In the genomic region with DNA sequence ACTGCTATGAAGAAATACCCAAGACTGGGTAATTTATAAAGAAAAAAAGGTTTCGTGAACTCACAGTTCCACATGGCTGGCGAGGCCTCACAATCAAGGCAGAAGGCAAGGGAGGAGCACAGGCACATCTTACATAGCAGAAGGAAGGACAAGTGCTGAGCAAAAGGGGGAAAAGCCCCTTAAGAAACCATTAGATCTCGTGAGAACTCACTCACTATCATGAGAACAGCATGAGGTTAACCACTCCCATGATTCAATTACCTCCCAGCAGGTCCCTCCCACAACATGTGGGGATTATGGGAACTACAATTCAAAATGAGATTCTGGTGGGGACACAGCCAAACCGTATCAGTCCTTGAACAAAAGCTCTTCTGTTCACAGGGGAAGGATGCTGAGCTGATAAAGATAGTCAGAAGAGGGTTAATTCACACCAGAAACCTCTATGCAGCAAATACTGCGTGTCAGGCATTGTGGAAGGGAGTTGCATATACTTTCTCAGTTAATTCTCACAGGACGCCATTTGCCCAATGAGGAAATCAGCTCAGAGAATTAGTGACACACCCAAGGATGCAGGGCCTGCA, we compare ENCODE assay signal across 23 cellular contexts.
DNase-seq lines count a peak whose midpoint lies in the region; ATAC-seq, FAIRE-seq and TF ChIP-seq lines count a peak whose summit lies in the region.
"Had no signal": no experiment of that assay in that cellular context is flagged by ENCODE, and none has a peak within 500 bp of the region (broad histone marks: within the 10 kb centered on the region; RNA-seq: fewer than 3 reads in every experiment).

No MANE protein-coding gene starts in this region.

- no peak for TF ChIP-seq CTCF in H1 (IDR thresholded peaks at IDR 0.05; ENCODE audit: control extremely low read depth in 1 of 3, insufficient read depth in 1 of 3, low read depth in 1 of 3, low read length in 3 of 3)
- TF ChIP-seq CTCF in smooth muscle cell (IDR thresholded peaks at IDR 0.05; ENCODE audit: borderline replicate concordance, insufficient read depth, poor library complexity, severe bottlenecking) = no peak
- TF ChIP-seq CTCF in neural progenitor cell (IDR thresholded peaks at IDR 0.05) = no peak

- H3K56ac ChIP-seq in H1 (replicated peaks; ENCODE audit: insufficient read length, low read depth, low read length) = no peak overlapping the region

- H2BK20ac ChIP-seq in H1 (ENCODE audit: low read length) = no peak overlapping the region

- no peak overlapping the region for H3K9ac ChIP-seq in H1 (replicated peaks in 1 of 4; ENCODE audit: extremely low read depth in 1 of 4, low read depth in 3 of 4, low read length in 3 of 4)
- H3K9ac ChIP-seq in smooth muscle cell (ENCODE audit: low read depth) = no peak overlapping the region
- H3K9ac ChIP-seq in neural progenitor cell = no peak overlapping the region
- H3K9ac ChIP-seq: BLaER1 treated with 17β-estradiol and CSF1 and Interleukin-3, amounts not matched to agents 10 nM and 100 nM had no signal

- H3K4me1 Mint-ChIP-seq in activated CD4-positive, alpha-beta T cell treated with anti-CD3 and anti-CD28 coated beads for 36 hours = peaks cover 26% of the 10 kb centered on the region
- peaks cover 3% of the 10 kb centered on the region for H3K4me1 Mint-ChIP-seq in neural progenitor cell

- no peaks in the 10 kb centered on the region for H3F3A ChIP-seq in smooth muscle cell (ENCODE audit: low read depth)
- H3F3A ChIP-seq in neural progenitor cell (ENCODE audit: low read depth) = no peaks in the 10 kb centered on the region

- no peak overlapping the region for H4K8ac ChIP-seq in H1 (ENCODE audit: extremely low read depth, insufficient read depth, low read length)

- peaks cover 6% of the 10 kb centered on the region for H3K9me3 Mint-ChIP-seq in activated CD4-positive, alpha-beta T cell treated with anti-CD3 and anti-CD28 coated beads for 36 hours (ENCODE audit: low read depth)
- peaks cover 14% of the 10 kb centered on the region for H3K9me3 Mint-ChIP-seq in neural progenitor cell
- H3K9me3 Mint-ChIP-seq: CD4-positive, alpha-beta T cell had no signal

- H3K14ac ChIP-seq in H1 (ENCODE audit: insufficient read length) = peak overlapping the region; percentile 79

- no peak overlapping the region for H3K27ac Mint-ChIP-seq in activated CD4-positive, alpha-beta T cell treated with anti-CD3 and anti-CD28 coated beads for 36 hours
- no peak overlapping the region for H3K27ac Mint-ChIP-seq in neural progenitor cell
- H3K27ac Mint-ChIP-seq: CD4-positive, alpha-beta T cell had no signal

- H3K27ac ChIP-seq in H1 (ENCODE audit: low read depth, low read length) = no peak overlapping the region
- H3K27ac ChIP-seq in smooth muscle cell (ENCODE audit: low read depth) = no peak overlapping the region
- H3K27ac ChIP-seq in neural progenitor cell = no peak overlapping the region
- H3K27ac ChIP-seq: BLaER1 treated with 17β-estradiol and CSF1 and Interleukin-3, amounts not matched to agents 10 nM and 100 nM; SJSA1 had no signal

- no peak for FAIRE-seq in H1 (lab: Jason Lieb, UNC)
- FAIRE-seq: H54 had no signal

- H4K20me1 ChIP-seq in H1 (replicated peaks in 1 of 2; ENCODE audit: control insufficient read depth in 1 of 2, insufficient read depth in 2 of 2, low read length in 2 of 2) (no peaks in the 10 kb centered on the region), smooth muscle cell (ENCODE audit: low read depth) (no peaks in the 10 kb centered on the region), neural progenitor cell (ENCODE audit: low read depth) (no peaks in the 10 kb centered on the region)
- H4K20me1 ChIP-seq: BLaER1 treated with 17β-estradiol and CSF1 and Interleukin-3, amounts not matched to agents 10 nM and 100 nM had no signal

- CTCF ChIA-PET in activated CD4-positive, alpha-beta T cell treated with anti-CD3 and anti-CD28 coated beads for 36 hours (lab: Charles Lee) = interaction anchor here (0.7 to 1.0 kb wide), 2 partner anchors 11 to 237 kb away, joined by 3 read pairs; no protein-coding TSS in a partner anchor
- CTCF ChIA-PET in H1 (lab: Charles Lee; ENCODE audit: partially characterized antibody) = no interaction called here

- H3K79me1 ChIP-seq in H1 (ENCODE audit: low read depth, low read length) = no peaks in the 10 kb centered on the region

- no peaks in the 10 kb centered on the region for H3K27me3 ChIP-seq in H1 (replicated peaks in 1 of 4; ENCODE audit: control insufficient read depth in 3 of 4, extremely low read depth in 1 of 4, insufficient read depth in 3 of 4, low read length in 3 of 4)
- no peaks in the 10 kb centered on the region for H3K27me3 ChIP-seq in smooth muscle cell (ENCODE audit: low read depth)
- no peaks in the 10 kb centered on the region for H3K27me3 ChIP-seq in neural progenitor cell
- H3K27me3 ChIP-seq: BLaER1 treated with 17β-estradiol and CSF1 and Interleukin-3, amounts not matched to agents 10 nM and 100 nM; MG63; SJSA1 had no signal

- intact Hi-C loops in activated CD4-positive, alpha-beta T cell treated with anti-CD3 and anti-CD28 coated beads for 36 hours (cut with DNase I, micrococcal nuclease) = loop anchor here in 1 of 2 experiments (5.0 kb wide), 1 partner anchor 67 kb away; no protein-coding TSS in a partner anchor

- no peak overlapping the region for H3K4me3 Mint-ChIP-seq in activated CD4-positive, alpha-beta T cell treated with anti-CD3 and anti-CD28 coated beads for 36 hours
- no peak overlapping the region for H3K4me3 Mint-ChIP-seq in neural progenitor cell
- H3K4me3 Mint-ChIP-seq: CD4-positive, alpha-beta T cell had no signal

- H4K5ac ChIP-seq in H1 (ENCODE audit: insufficient read length, low read depth, low read length) = no peak overlapping the region

- no peak for TF ChIP-seq POLR2A in H1 (IDR thresholded peaks at IDR 0.05; ENCODE audit: control extremely low read depth in 1 of 2, low read depth in 2 of 2, low read length in 2 of 2)

- H2AK5ac ChIP-seq in H1 (ENCODE audit: low read depth, low read length) = no peak overlapping the region

- H3K79me2 ChIP-seq in H1 (ENCODE audit: control insufficient read depth in 1 of 2, insufficient read depth in 2 of 2, low read length in 2 of 2) (no peaks in the 10 kb centered on the region), smooth muscle cell (ENCODE audit: low read depth) (no peaks in the 10 kb centered on the region), neural progenitor cell (ENCODE audit: low read depth) (no peaks in the 10 kb centered on the region)

- H3K36me3 Mint-ChIP-seq in activated CD4-positive, alpha-beta T cell treated with anti-CD3 and anti-CD28 coated beads for 36 hours (ENCODE audit: low read depth) = no peaks in the 10 kb centered on the region
- no peaks in the 10 kb centered on the region for H3K36me3 Mint-ChIP-seq in neural progenitor cell

- H3K23me2 ChIP-seq in H1 (ENCODE audit: low read depth, low read length) = no peaks in the 10 kb centered on the region

- H3K36me3 ChIP-seq in H1 (ENCODE audit: control insufficient read depth in 2 of 4, insufficient read depth in 4 of 4, low read length in 3 of 4) = no peaks in the 10 kb centered on the region
- H3K36me3 ChIP-seq in smooth muscle cell (ENCODE audit: low read depth) = no peaks in the 10 kb centered on the region
- no peaks in the 10 kb centered on the region for H3K36me3 ChIP-seq in neural progenitor cell
- H3K36me3 ChIP-seq: BLaER1 treated with 17β-estradiol and CSF1 and Interleukin-3, amounts not matched to agents 10 nM and 100 nM; MG63; SJSA1 had no signal

- 90% methylated on average over 6 of the region's 6 CpGs; no CpG with 5 or more reads in 1 of the 2 experiments for WGBS in H1 (ENCODE audit: extremely low coverage in 1 of 2, insufficient coverage in 1 of 2, insufficient read length in 1 of 2, insufficient replicate concordance in 2 of 2, low coverage in 1 of 2, low lambda C conversion rate in 2 of 2, missing lambda C conversion rate in 1 of 2), 2 experiments
- 87% methylated on average over 6 of the region's 6 CpGs for WGBS in smooth muscle cell (ENCODE audit: low lambda C conversion rate)

- H4K91ac ChIP-seq in H1 (replicated peaks; ENCODE audit: insufficient read length, low read length) = no peak overlapping the region

- H3K4me2 ChIP-seq in H1 (ENCODE audit: insufficient read depth in 1 of 2, low read depth in 2 of 2, low read length in 2 of 2) (no peak overlapping the region), smooth muscle cell (no peak overlapping the region), neural progenitor cell (no peak overlapping the region)
- H3K4me2 ChIP-seq: BLaER1 treated with 17β-estradiol and CSF1 and Interleukin-3, amounts not matched to agents 10 nM and 100 nM had no signal

- H2BK5ac ChIP-seq in H1 (ENCODE audit: low read depth, low read length) = no peak overlapping the region

- H3K27me3 Mint-ChIP-seq in activated CD4-positive, alpha-beta T cell treated with anti-CD3 and anti-CD28 coated beads for 36 hours = no peaks in the 10 kb centered on the region
- peaks cover 3% of the 10 kb centered on the region for H3K27me3 Mint-ChIP-seq in neural progenitor cell (ENCODE audit: insufficient read depth, low read depth)
- H3K27me3 Mint-ChIP-seq: CD4-positive, alpha-beta T cell had no signal

- H3K4ac ChIP-seq in H1 (replicated peaks; ENCODE audit: insufficient read length, low read depth, low read length) = no peak overlapping the region

- no peak overlapping the region for H2BK15ac ChIP-seq in H1 (ENCODE audit: low read length)

- H3K9me3 ChIP-seq in H1 (ENCODE audit: insufficient read depth in 2 of 2, low read depth in 1 of 2, low read length in 1 of 2) (no peaks in the 10 kb centered on the region), smooth muscle cell (replicated peaks; ENCODE audit: low read depth) (no peaks in the 10 kb centered on the region), neural progenitor cell (ENCODE audit: low read depth) (no peaks in the 10 kb centered on the region)
- H3K9me3 ChIP-seq: SJSA1 had no signal

- POLR2A ChIA-PET in activated CD4-positive, alpha-beta T cell treated with anti-CD3 and anti-CD28 coated beads for 36 hours (lab: Charles Lee) = interaction anchor here (0.6 kb wide), 1 partner anchor 18 kb away, joined by 10 read pairs; no protein-coding TSS in a partner anchor
- POLR2A ChIA-PET in H1 (lab: Charles Lee; ENCODE audit: partially characterized antibody) = no interaction called here

- TF ChIP-seq RAD21 in H1 (IDR thresholded peaks at IDR 0.05 in 1 of 2, conservative IDR thresholded peaks at IDR 0.05 in 1 of 2; ENCODE audit: low read depth in 2 of 2, low read length in 2 of 2) = no peak

- H2BK120ac ChIP-seq in H1 (replicated peaks; ENCODE audit: low read depth, low read length) = no peak overlapping the region

- H3K18ac ChIP-seq in H1 (ENCODE audit: extremely low read depth, low read length) = no peak overlapping the region

- no peak overlapping the region for H3K23ac ChIP-seq in H1 (ENCODE audit: insufficient read length)

- TF ChIP-seq EP300 in H1 (IDR thresholded peaks at IDR 0.05; ENCODE audit: borderline replicate concordance in 1 of 2, low read depth in 2 of 2, low read length in 2 of 2) = no peak

- no peak overlapping the region for H2BK12ac ChIP-seq in H1 (ENCODE audit: low read depth, low read length)

- H2AFZ ChIP-seq in H1 (ENCODE audit: low read length) = no peak overlapping the region
- no peak overlapping the region for H2AFZ ChIP-seq in smooth muscle cell (ENCODE audit: low read depth)
- no peak overlapping the region for H2AFZ ChIP-seq in neural progenitor cell (replicated peaks)

- H3K4me3 ChIP-seq in H1 (ENCODE audit: extremely low read depth in 1 of 4, insufficient read depth in 2 of 4, low read depth in 3 of 4, low read length in 4 of 4) (no peak overlapping the region), smooth muscle cell (no peak overlapping the region), neural progenitor cell (no peak overlapping the region)
- H3K4me3 ChIP-seq: BLaER1 treated with 17β-estradiol and CSF1 and Interleukin-3, amounts not matched to agents 10 nM and 100 nM; MG63; SJSA1 had no signal

- ATAC-seq in activated CD4-positive, alpha-beta T cell treated with anti-CD3 and anti-CD28 coated beads for 36 hours = peak; percentile 15
- no peak for ATAC-seq in HG03095 (IDR thresholded peaks at IDR 0.05; ENCODE audit: unreplicated experiment)

- DNase-seq in activated CD4-positive, alpha-beta T cell treated with anti-CD3 and anti-CD28 coated beads for 36 hours = no peak
- DNase-seq in activated CD4-positive, alpha-beta T cell treated with anti-CD3 and anti-CD28 coated beads for 4 hours = no peak
- peak; percentile 18 for DNase-seq in NAMALWA (ENCODE audit: low spot score)
- DNase-seq in H1 (ENCODE audit: low read depth in 1 of 2, low spot score in 2 of 2) = no peak
- DNase-seq in smooth muscle cell (lab: John Stamatoyannopoulos, UW; ENCODE audit: unreplicated experiment) = no peak
- no peak for DNase-seq in neural progenitor cell (ENCODE audit: low spot score)
- DNase-seq: AML-193; CD4-positive, alpha-beta T cell; COR-L47; DMS53; KG1; MG63; NCI-H1417; NCI-H1694; NCI-H2029 treated with DMSO at 0.1 percent for 48 hours; NCI-H446 treated with DMSO at 0.1 percent for 48 hours; NCI-H526; Right ventricle myocardium superior; RPMI8226 had no signal

- H3K4me1 ChIP-seq in H1 (replicated peaks in 1 of 4; ENCODE audit: control insufficient read depth in 3 of 4, insufficient read depth in 4 of 4, low read length in 3 of 4) (no peaks in the 10 kb centered on the region), smooth muscle cell (ENCODE audit: low read depth) (no peaks in the 10 kb centered on the region), neural progenitor cell (no peaks in the 10 kb centered on the region)
- H3K4me1 ChIP-seq: SJSA1 had no signal
